In the genomic region with DNA sequence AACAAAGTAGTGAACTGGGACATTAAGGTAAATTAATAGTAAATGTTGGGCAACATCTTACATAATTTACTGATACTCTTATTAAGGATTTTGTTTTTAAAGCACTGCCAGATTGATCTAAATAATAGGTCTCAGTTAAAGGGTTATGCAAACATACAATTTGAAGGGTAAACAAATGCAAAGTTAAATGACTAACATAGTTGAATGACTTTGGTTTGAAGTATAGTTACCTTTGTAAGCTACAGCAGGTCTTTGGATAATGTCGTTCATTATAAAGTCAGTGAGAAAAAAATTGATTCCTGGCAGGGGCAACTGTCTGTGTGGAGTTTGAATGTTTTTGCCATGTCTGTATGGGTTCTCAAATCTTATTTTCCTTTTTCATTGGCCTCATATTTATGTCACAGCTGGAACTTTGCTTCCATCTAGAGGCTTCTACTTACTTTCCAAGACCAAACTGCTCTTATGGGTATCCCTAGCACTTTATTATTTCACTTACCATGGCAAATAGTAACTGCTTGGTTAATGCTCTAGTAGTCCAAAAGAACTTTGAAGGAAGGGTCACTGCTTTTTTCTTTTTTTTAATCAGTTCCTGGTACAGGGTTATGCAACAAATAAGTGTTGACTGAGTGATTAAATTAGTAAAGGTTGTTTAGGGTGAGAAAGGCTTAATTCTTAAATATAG, we compare ENCODE assay signal across 1 cellular context.
TF ChIP-seq lines count a peak whose summit lies in the region.

No MANE protein-coding gene starts in this region.

TF ChIP-seq in K562, 482 proteins besides CTCF, POLR2A, EP300 and RAD21 (continued from another document):
- TF ChIP-seq, protein P1, sequence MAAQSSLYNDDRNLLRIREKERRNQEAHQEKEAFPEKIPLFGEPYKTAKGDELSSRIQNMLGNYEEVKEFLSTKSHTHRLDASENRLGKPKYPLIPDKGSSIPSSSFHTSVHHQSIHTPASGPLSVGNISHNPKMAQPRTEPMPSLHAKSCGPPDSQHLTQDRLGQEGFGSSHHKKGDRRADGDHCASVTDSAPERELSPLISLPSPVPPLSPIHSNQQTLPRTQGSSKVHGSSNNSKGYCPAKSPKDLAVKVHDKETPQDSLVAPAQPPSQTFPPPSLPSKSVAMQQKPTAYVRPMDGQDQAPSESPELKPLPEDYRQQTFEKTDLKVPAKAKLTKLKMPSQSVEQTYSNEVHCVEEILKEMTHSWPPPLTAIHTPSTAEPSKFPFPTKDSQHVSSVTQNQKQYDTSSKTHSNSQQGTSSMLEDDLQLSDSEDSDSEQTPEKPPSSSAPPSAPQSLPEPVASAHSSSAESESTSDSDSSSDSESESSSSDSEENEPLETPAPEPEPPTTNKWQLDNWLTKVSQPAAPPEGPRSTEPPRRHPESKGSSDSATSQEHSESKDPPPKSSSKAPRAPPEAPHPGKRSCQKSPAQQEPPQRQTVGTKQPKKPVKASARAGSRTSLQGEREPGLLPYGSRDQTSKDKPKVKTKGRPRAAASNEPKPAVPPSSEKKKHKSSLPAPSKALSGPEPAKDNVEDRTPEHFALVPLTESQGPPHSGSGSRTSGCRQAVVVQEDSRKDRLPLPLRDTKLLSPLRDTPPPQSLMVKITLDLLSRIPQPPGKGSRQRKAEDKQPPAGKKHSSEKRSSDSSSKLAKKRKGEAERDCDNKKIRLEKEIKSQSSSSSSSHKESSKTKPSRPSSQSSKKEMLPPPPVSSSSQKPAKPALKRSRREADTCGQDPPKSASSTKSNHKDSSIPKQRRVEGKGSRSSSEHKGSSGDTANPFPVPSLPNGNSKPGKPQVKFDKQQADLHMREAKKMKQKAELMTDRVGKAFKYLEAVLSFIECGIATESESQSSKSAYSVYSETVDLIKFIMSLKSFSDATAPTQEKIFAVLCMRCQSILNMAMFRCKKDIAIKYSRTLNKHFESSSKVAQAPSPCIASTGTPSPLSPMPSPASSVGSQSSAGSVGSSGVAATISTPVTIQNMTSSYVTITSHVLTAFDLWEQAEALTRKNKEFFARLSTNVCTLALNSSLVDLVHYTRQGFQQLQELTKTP (IDR thresholded peaks at IDR 0.05; ENCODE audit: low read depth in 1 of 2, partially characterized antibody in 2 of 2) = no peak
- no peak for TF ChIP-seq NR2F6 (CRISPR knock-in tag; IDR thresholded peaks at IDR 0.05)
